Comparison of ENCODE assay signal across 9 cellular contexts in genomic region chr1:154557248-154557938, GRCh38. TPM values are rescaled to one million over a fixed set of nuclear protein-coding genes. Genes with fewer than 3 reads are reported as not detected.
DNase-seq lines count a peak whose midpoint lies in the region; ATAC-seq and TF ChIP-seq lines count a peak whose summit lies in the region.
"Had no signal": no experiment of that assay in that cellular context is flagged by ENCODE, and none has a peak within 500 bp of the region (broad histone marks: within the 10 kb centered on the region; RNA-seq: fewer than 3 reads in every experiment).

No MANE protein-coding gene starts in this region.

- DNase-seq in BJ (ENCODE audit: low read depth) (no peak), COLO668 (lab: John Stamatoyannopoulos, UW; ENCODE audit: unreplicated experiment) (no peak), HPDE6-E6E7 (ENCODE audit: extremely low spot score) (no peak), nucleus accumbens (lab: John Stamatoyannopoulos, UW) (no peak)
- DNase-seq in natural killer cell treated with Interleukin-12 subunit alpha and Interleukin-12 subunit beta and Interleukin-15 and Interleukin-18, amount 100 ng/mL, for 72 hours (ENCODE audit: low spot score), result no peak
- DNase-seq: activated CD4-positive, alpha-beta T cell treated with anti-CD3 and anti-CD28 coated beads for 1 hour had no signal

- H3K27me3 Mint-ChIP-seq in dendritic cell treated with granulocyte-macrophage colony-stimulating factor and Interleukin-4, amounts not matched to agents 40 ng/mL and 50 ng/mL, for 4 days, result no peaks in the 10 kb centered on the region
- H3K27me3 Mint-ChIP-seq in natural killer cell treated with Interleukin-12 subunit alpha and Interleukin-12 subunit beta and Interleukin-15 and Interleukin-18, amount 100 ng/mL, for 72 hours, result peaks cover 0 to 2% of the 10 kb centered on the region in 2 donors

- peaks cover 36% of the 10 kb centered on the region for H3K4me1 Mint-ChIP-seq in dendritic cell treated with granulocyte-macrophage colony-stimulating factor and Interleukin-4, amounts not matched to agents 40 ng/mL and 50 ng/mL, for 4 days (ENCODE audit: low read depth)
- H3K4me1 Mint-ChIP-seq in natural killer cell treated with Interleukin-12 subunit alpha and Interleukin-12 subunit beta and Interleukin-15 and Interleukin-18, amount 100 ng/mL, for 72 hours (ENCODE audit: low read depth in 2 of 2), result peaks cover 36 to 43% of the 10 kb centered on the region in 2 donors

- H4K20me1 ChIP-seq in Loucy (ENCODE audit: insufficient read depth, low read length, poor library complexity, severe bottlenecking), result peaks cover 41% of the 10 kb centered on the region

- H2AFZ ChIP-seq in Loucy (ENCODE audit: low read length), result no peak overlapping the region

- peak overlapping the region; percentile 80 for H3K4me2 ChIP-seq in Loucy (ENCODE audit: low read depth, low read length, poor library complexity, severe bottlenecking)

- H3K36me3 Mint-ChIP-seq in dendritic cell treated with granulocyte-macrophage colony-stimulating factor and Interleukin-4, amounts not matched to agents 40 ng/mL and 50 ng/mL, for 4 days (ENCODE audit: low read depth), result peaks cover 54% of the 10 kb centered on the region
- peaks cover 31% of the 10 kb centered on the region for H3K36me3 Mint-ChIP-seq in natural killer cell treated with Interleukin-12 subunit alpha and Interleukin-12 subunit beta and Interleukin-15 and Interleukin-18, amount 100 ng/mL, for 72 hours

- no peaks in the 10 kb centered on the region for H3K27me3 ChIP-seq in BJ (ENCODE audit: control insufficient read depth, insufficient read depth, low read length)
- H3K27me3 ChIP-seq in Loucy (ENCODE audit: insufficient read depth, low read length, poor library complexity, severe bottlenecking), result peaks cover 5% of the 10 kb centered on the region

- ATAC-seq in natural killer cell treated with Interleukin-12 subunit alpha and Interleukin-12 subunit beta and Interleukin-15 and Interleukin-18, amount 100 ng/mL, for 72 hours, result no peak
- no peak for ATAC-seq in esophagus mucosa

- intact Hi-C loops in dendritic cell treated with granulocyte-macrophage colony-stimulating factor and Interleukin-4, amounts not matched to agents 40 ng/mL and 50 ng/mL, for 4 days (cut with micrococcal nuclease), result no loop called here

- peaks cover 23% of the 10 kb centered on the region for H3K36me3 ChIP-seq in BJ (ENCODE audit: control insufficient read depth, insufficient read depth, low read length)
- H3K36me3 ChIP-seq in Loucy (ENCODE audit: insufficient read depth, low read length), result peaks cover 33% of the 10 kb centered on the region; the same call in 1 of the 2 replicates

- H3K9me3 ChIP-seq in Loucy (ENCODE audit: insufficient read depth, low read depth, low read length), result no peaks in the 10 kb centered on the region

- H3K27ac Mint-ChIP-seq in dendritic cell treated with granulocyte-macrophage colony-stimulating factor and Interleukin-4, amounts not matched to agents 40 ng/mL and 50 ng/mL, for 4 days, result peak overlapping the region; percentile 92
- peak overlapping the region; percentile 80 to 92 for H3K27ac Mint-ChIP-seq in natural killer cell treated with Interleukin-12 subunit alpha and Interleukin-12 subunit beta and Interleukin-15 and Interleukin-18, amount 100 ng/mL, for 72 hours

- no peaks in the 10 kb centered on the region for H3K9me2 ChIP-seq in Loucy (replicated peaks; ENCODE audit: low read depth, low read length)

- peaks cover 54% of the 10 kb centered on the region for H3K79me2 ChIP-seq in Loucy (ENCODE audit: insufficient read depth, low read length)

- peaks cover 39% of the 10 kb centered on the region for H3K4me1 ChIP-seq in Loucy (ENCODE audit: insufficient read depth, low read length, poor library complexity, severe bottlenecking)

- H3K9me3 Mint-ChIP-seq in dendritic cell treated with granulocyte-macrophage colony-stimulating factor and Interleukin-4, amounts not matched to agents 40 ng/mL and 50 ng/mL, for 4 days, result no peaks in the 10 kb centered on the region
- no peaks in the 10 kb centered on the region for H3K9me3 Mint-ChIP-seq in natural killer cell treated with Interleukin-12 subunit alpha and Interleukin-12 subunit beta and Interleukin-15 and Interleukin-18, amount 100 ng/mL, for 72 hours

- H3K9ac ChIP-seq in Loucy (ENCODE audit: low read depth, low read length, poor library complexity, severe bottlenecking), result peak overlapping the region; percentile 98

- POLR2A ChIA-PET in BJ (lab: Charles Lee), result no interaction called here

- H3K4me3 ChIP-seq in BJ (ENCODE audit: low read depth, low read length), result peak overlapping the region; percentile 85
- H3K4me3 ChIP-seq in Loucy (ENCODE audit: low read length, poor library complexity, severe bottlenecking), result peak overlapping the region; percentile 98

- H3F3A ChIP-seq in Loucy (ENCODE audit: low read depth), result no peaks in the 10 kb centered on the region

- peak overlapping the region; percentile 96 for H3K4me3 Mint-ChIP-seq in dendritic cell treated with granulocyte-macrophage colony-stimulating factor and Interleukin-4, amounts not matched to agents 40 ng/mL and 50 ng/mL, for 4 days
- H3K4me3 Mint-ChIP-seq in natural killer cell treated with Interleukin-12 subunit alpha and Interleukin-12 subunit beta and Interleukin-15 and Interleukin-18, amount 100 ng/mL, for 72 hours, result peak overlapping the region; percentile 96

- TF ChIP-seq CTCF in BJ (IDR thresholded peaks at IDR 0.05; ENCODE audit: insufficient read depth, low read depth, low read length), result no peak
- no peak for TF ChIP-seq CTCF in Loucy (conservative IDR thresholded peaks at IDR 0.05; ENCODE audit: low read length)

- CTCF ChIA-PET in BJ (lab: Yijun Ruan, JAX), result interaction anchor here (0.7 to 2.0 kb wide), 4 partner anchors 11 to 321 kb away, joined by 3 to 4 read pairs (median 3); no protein-coding TSS in a partner anchor

RNA-seq across cellular contexts. Expression of gene UBE2Q1, which starts 1.1 kb away (rescaled TPM):
- polyA plus RNA-seq in BJ (2011; rRNA removed), result 11.0 and 16.1 TPM in 2 replicates
- 8.9 and 9.3 TPM in 2 replicates for polyA minus RNA-seq in BJ (2011; rRNA and poly(A)+ RNA removed)
- total RNA-seq in natural killer cell treated with Interleukin-12 subunit alpha and Interleukin-12 subunit beta and Interleukin-15 and Interleukin-18, amount 100 ng/mL, for 72 hours, result 100 to 1,000 TPM in 1 of 2 donors, 10 to 100 TPM in 1; 95.2 to 123 TPM
- 37.3 TPM for total RNA-seq in esophagus mucosa

RNA-seq across cellular contexts. Expression of gene CHRNB2, which starts 10.2 kb away (rescaled TPM):
- 0.06 TPM in 2 replicates for polyA plus RNA-seq in BJ (2011; rRNA removed)
- polyA minus RNA-seq in BJ (2011; rRNA and poly(A)+ RNA removed), result 0.05 TPM in 1 of 2 replicates, not detected in the other
- not detected for total RNA-seq in natural killer cell treated with Interleukin-12 subunit alpha and Interleukin-12 subunit beta and Interleukin-15 and Interleukin-18, amount 100 ng/mL, for 72 hours
- 0.20 TPM for total RNA-seq in esophagus mucosa

RNA-seq across cellular contexts. Expression of gene ADAR, which starts 50.6 kb away (rescaled TPM):
- 143 and 144 TPM in 2 replicates for polyA plus RNA-seq in BJ (2011; rRNA removed)
- polyA minus RNA-seq in BJ (2011; rRNA and poly(A)+ RNA removed), result 175 and 224 TPM in 2 replicates
- total RNA-seq in natural killer cell treated with Interleukin-12 subunit alpha and Interleukin-12 subunit beta and Interleukin-15 and Interleukin-18, amount 100 ng/mL, for 72 hours, result 100 to 1,000 TPM; 232 to 257 TPM
- 77.4 TPM for total RNA-seq in esophagus mucosa

RNA-seq across cellular contexts. Expression of gene SHE, which starts 55.2 kb away (rescaled TPM):
- polyA plus RNA-seq in BJ (2011; rRNA removed), result not detected in 2 replicates
- polyA minus RNA-seq in BJ (2011; rRNA and poly(A)+ RNA removed), result not detected in 2 replicates
- total RNA-seq in natural killer cell treated with Interleukin-12 subunit alpha and Interleukin-12 subunit beta and Interleukin-15 and Interleukin-18, amount 100 ng/mL, for 72 hours, result under 1 TPM in 1 of 2 donors, not detected in 1; 0.19 TPM
- 1.4 TPM for total RNA-seq in esophagus mucosa

RNA-seq across cellular contexts. Expression of gene TDRD10, which starts 55.4 kb away (rescaled TPM):
- polyA plus RNA-seq in BJ (2011; rRNA removed), result not detected in 2 replicates
- polyA minus RNA-seq in BJ (2011; rRNA and poly(A)+ RNA removed), result not detected in 2 replicates
- not detected for total RNA-seq in natural killer cell treated with Interleukin-12 subunit alpha and Interleukin-12 subunit beta and Interleukin-15 and Interleukin-18, amount 100 ng/mL, for 72 hours
- total RNA-seq in esophagus mucosa, result 0.44 TPM
